ENCODE assay signal across 8 cellular contexts in the genomic region with DNA sequence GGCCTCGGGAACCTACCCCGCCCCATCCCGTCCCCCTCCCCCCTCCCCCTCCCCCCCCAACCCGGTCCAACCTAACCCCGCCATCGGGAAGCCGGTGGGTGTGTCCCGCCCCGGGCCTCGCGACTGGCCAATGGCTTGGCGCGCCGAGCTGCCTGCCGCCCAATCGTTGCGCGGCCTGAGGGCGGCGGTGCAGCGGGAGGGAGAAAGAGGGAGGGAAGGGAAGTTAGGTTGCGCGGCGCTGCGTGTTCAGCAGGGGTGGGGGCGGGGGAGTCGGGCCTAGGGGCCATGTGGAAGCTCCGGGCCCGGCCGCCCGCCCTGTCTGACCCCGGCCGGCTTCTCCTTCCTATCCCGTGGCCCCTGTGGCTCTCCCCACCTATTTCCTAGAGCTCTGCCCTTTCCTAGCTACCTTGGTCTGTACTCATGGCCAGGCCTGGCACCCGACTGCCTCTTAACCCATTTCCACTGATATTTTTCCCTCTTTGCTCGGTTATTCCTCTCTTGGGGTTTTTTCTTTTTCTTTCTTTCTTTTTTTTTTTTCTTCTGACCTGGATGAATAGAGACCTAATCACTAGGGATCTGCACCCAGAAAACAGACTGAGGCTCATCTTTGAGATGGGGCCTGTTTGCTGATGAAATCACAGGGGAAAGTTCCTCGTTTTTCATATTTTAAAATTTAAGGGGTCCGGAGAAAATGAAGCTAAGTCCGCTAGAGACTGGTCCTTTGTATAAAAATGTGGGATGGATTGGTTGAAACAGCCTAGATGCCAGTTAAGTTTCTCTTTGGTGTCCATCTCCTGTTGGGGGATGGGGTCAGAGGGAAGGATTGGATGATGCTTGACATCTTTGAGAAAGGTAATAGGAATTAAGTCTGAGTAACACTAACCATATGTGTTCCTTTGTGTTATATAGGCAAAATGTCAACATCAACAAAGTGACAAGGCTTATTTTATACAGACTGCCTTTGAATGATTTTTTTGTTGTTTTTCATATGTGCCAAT. TPM values are rescaled to one million over a fixed set of nuclear protein-coding genes. Genes with fewer than 3 reads are reported as not detected.
DNase-seq lines count a peak whose midpoint lies in the region; ATAC-seq and TF ChIP-seq lines count a peak whose summit lies in the region.

No MANE protein-coding gene starts in this region.

- H3K27ac Mint-ChIP-seq in Caco-2 (ENCODE audit: unreplicated experiment): peak overlapping the region; percentile 83
- H3K27ac Mint-ChIP-seq in IgD-negative memory B cell: peak overlapping the region; percentile 83 to 94 (median 93)

- H3K36me3 ChIP-seq in Caco-2 (ENCODE audit: control insufficient read depth, insufficient read depth, low read length) (peaks cover 13% of the 10 kb centered on the region), mucosa of rectum (ENCODE audit: control insufficient read depth in 2 of 2, insufficient read depth in 2 of 2, low read length in 2 of 2) (peaks cover 29% of the 10 kb centered on the region in 2 donors)

- H3K27me3 ChIP-seq in Caco-2 (replicated peaks; ENCODE audit: control insufficient read depth, insufficient read depth, low read length) (no peaks in the 10 kb centered on the region), mucosa of rectum (ENCODE audit: control insufficient read depth in 2 of 2, insufficient read depth in 2 of 2, low read length in 2 of 2) (no peaks in the 10 kb centered on the region)

- H3K9me3 ChIP-seq in Caco-2: no peaks in the 10 kb centered on the region
- no peaks in the 10 kb centered on the region for H3K9me3 ChIP-seq in mucosa of rectum (ENCODE audit: control insufficient read depth in 2 of 2, low read length in 2 of 2)

- peak; percentile 32 for TF ChIP-seq POLR2A in erythroblast (IDR thresholded peaks at IDR 0.05; ENCODE audit: low read length)

- no peaks in the 10 kb centered on the region for H3K9me3 Mint-ChIP-seq in Caco-2 (ENCODE audit: unreplicated experiment)
- no peaks in the 10 kb centered on the region for H3K9me3 Mint-ChIP-seq in IgD-negative memory B cell

- BruUV-seq in Caco-2 (replicated peaks; lab: Mats Ljungman, UMichigan): TSS peak; percentile 40

- intact Hi-C loops in Caco-2 (cut with micrococcal nuclease; ENCODE audit: unreplicated experiment): no loop called here

- H3K4me1 ChIP-seq in Caco-2 (peaks cover 29% of the 10 kb centered on the region), mucosa of rectum (ENCODE audit: control insufficient read depth in 2 of 2, insufficient read depth in 2 of 2, low read length in 2 of 2) (peaks cover 0 to 10% of the 10 kb centered on the region in 2 donors)

- H3K4me3 ChIP-seq in Caco-2 (ENCODE audit: low read depth, low read length) (peak overlapping the region; percentile 92), mucosa of rectum (ENCODE audit: low read length in 2 of 2) (peak overlapping the region; percentile 80 to 87)

- H3K4me1 Mint-ChIP-seq in Caco-2 (ENCODE audit: low read depth, unreplicated experiment) (peaks cover 38% of the 10 kb centered on the region), IgD-negative memory B cell (peaks cover 32 to 45% (median 43%) of the 10 kb centered on the region in 3 donors)

- TF ChIP-seq CTCF in Caco-2 (IDR thresholded peaks at IDR 0.05; ENCODE audit: insufficient read depth in 1 of 2, low read depth in 1 of 2, low read length in 1 of 2, severe bottlenecking in 1 of 2, unreplicated experiment in 1 of 2): no peak

- CTCF ChIA-PET in Caco-2 (lab: Charles Lee): interaction anchor here (0.6 to 3.7 kb wide), 7 partner anchors 13 to 159 kb away, joined by 4 to 50 read pairs (median 9); no protein-coding TSS in a partner anchor

- H3K27ac ChIP-seq in mucosa of rectum (ENCODE audit: low read depth in 2 of 2, low read length in 2 of 2): peak overlapping the region; percentile 89 to 91

- ATAC-seq in GM21515 (IDR thresholded peaks at IDR 0.05; ENCODE audit: unreplicated experiment): peak; percentile 53

- H3K27me3 Mint-ChIP-seq in Caco-2 (ENCODE audit: insufficient read depth, unreplicated experiment): no peaks in the 10 kb centered on the region
- no peaks in the 10 kb centered on the region for H3K27me3 Mint-ChIP-seq in IgD-negative memory B cell

- peak overlapping the region; percentile 87 for H3K4me3 Mint-ChIP-seq in Caco-2 (ENCODE audit: unreplicated experiment)
- peak overlapping the region; percentile 95 to 97 (median 96) for H3K4me3 Mint-ChIP-seq in IgD-negative memory B cell

- DNase-seq in Caco-2: peak; percentile 100
- peak; percentile 37 for DNase-seq in OCI-M2 (lab: John Stamatoyannopoulos, UW; ENCODE audit: unreplicated experiment)
- DNase-seq in activated T-cell treated with anti-CD3 and anti-CD28 coated beads, Interleukin-2, amount 50 U/mL, for 1 hour: peak; percentile 89
- peak; percentile 97 to 98 for DNase-seq in erythroblast (lab: John Stamatoyannopoulos, UW)
- peak; percentile 93 for DNase-seq in stimulated activated CD8-positive, alpha-beta memory T cell treated with anti-CD3 and anti-CD28 coated beads, Interleukin-4, amount 100 ng/mL, for 24 hours (ENCODE audit: low read depth)

- POLR2A ChIA-PET in Caco-2 (lab: Charles Lee): interaction anchor here (0.5 to 2.5 kb wide), 24 partner anchors 8 to 1345 kb away, joined by 3 to 30 read pairs (median 4); partner anchors contain the start of genes HOXB13, LRRC46, MRPL10 and TBX21

- H3K36me3 Mint-ChIP-seq in Caco-2 (ENCODE audit: insufficient read depth, unreplicated experiment) (peaks cover 71% of the 10 kb centered on the region), IgD-negative memory B cell (no peaks in the 10 kb centered on the region)

- peak overlapping the region; percentile 48 to 61 for H3K9ac ChIP-seq in mucosa of rectum (ENCODE audit: low read depth in 1 of 2, low read length in 2 of 2)

RNA-seq across cellular contexts. Expression of gene KPNB1, which starts 1.1 kb away (rescaled TPM):
- 967 and 1,072 TPM in 2 replicates for total RNA-seq in Caco-2 (2022)
- 28.4 TPM for polyA plus RNA-seq in IgD-negative memory B cell

RNA-seq across cellular contexts. Expression of gene TBKBP1, which starts 43.1 kb away (rescaled TPM):
- 27.4 and 30.4 TPM in 2 replicates for total RNA-seq in Caco-2 (2022)
- 0.24 TPM for polyA plus RNA-seq in IgD-negative memory B cell

Comparison
In these comparisons a context has a peak if more than half of its experiments do, and no peak if none do; other contexts are left out.
1. Peak in every context shown above with its lines: DNase-seq, ATAC-seq, H3K4me3 ChIP-seq and H3K27ac ChIP-seq.
2. DNase-seq: peak in every context shown above with its lines; median percentile 100 in Caco-2; 98 in erythroblast; 93 in stimulated activated CD8-positive, alpha-beta memory T cell treated with anti-CD3 and anti-CD28 coated beads, Interleukin-4, amount 100 ng/mL, for 24 hours; 89 in activated T-cell treated with anti-CD3 and anti-CD28 coated beads, Interleukin-2, amount 50 U/mL, for 1 hour; 37 in OCI-M2.